ENCODE assay signal across 27 cellular contexts in genomic region chr1:182385885-182386853, GRCh38. TPM values are rescaled to one million over a fixed set of nuclear protein-coding genes. Genes with fewer than 3 reads are reported as not detected.
DNase-seq lines count a peak whose midpoint lies in the region; ATAC-seq and TF ChIP-seq lines count a peak whose summit lies in the region.
"Had no signal": no experiment of that assay in that cellular context is flagged by ENCODE, and none has a peak within 500 bp of the region (broad histone marks: within the 10 kb centered on the region; RNA-seq: fewer than 3 reads in every experiment).

No MANE protein-coding gene starts in this region.

- CTCF ChIA-PET in SK-N-SH (lab: Yijun Ruan, JAX), result interaction anchor here (1.8 kb wide), 1 partner anchor 11 kb away, joined by 5 read pairs; no protein-coding TSS in a partner anchor

- intact Hi-C loops in lower lobe of right lung (cut with DNase I), result no loop called here

- DNase-seq in coronary artery (ENCODE audit: low spot score) (no peak), lower lobe of right lung (no peak), GM20000 (ENCODE audit: low spot score) (no peak), SK-N-SH (no peak)
- DNase-seq: activated CD4-positive, alpha-beta T cell treated with anti-CD3 and anti-CD28 coated beads for 36 hours; activated naive CD8-positive, alpha-beta T cell treated with anti-CD3 and anti-CD28 coated beads for 36 hours; activated T-cell treated with anti-CD3 and anti-CD28 coated beads, Interleukin-2, amount 50 U/mL, for 48 hours; DMS 273 treated with DMSO at 0.1 percent for 48 hours; GDM1; IMR-90; MM.1S; NCI-H146; NCI-H2171 treated with DMSO at 0.1 percent for 48 hours; NCI-H748 treated with DMSO at 0.1 percent for 48 hours; Right ventricle myocardium superior; stimulated activated CD4-positive, alpha-beta T cell treated with anti-CD3 and anti-CD28 coated beads, Interleukin-4, amount 100 ng/mL, for 1 hour; T-cell had no signal

- no peaks in the 10 kb centered on the region for H3K9me2 ChIP-seq in Loucy (replicated peaks; ENCODE audit: low read depth, low read length)
- H3K9me2 ChIP-seq in SK-N-SH, result no peaks in the 10 kb centered on the region

- H3K79me2 ChIP-seq in Loucy (ENCODE audit: insufficient read depth, low read length) (peaks cover 94% of the 10 kb centered on the region), SK-N-SH (ENCODE audit: insufficient read depth) (peaks cover 41% of the 10 kb centered on the region)

- H3K4me3 ChIP-seq in Loucy (ENCODE audit: low read length, poor library complexity, severe bottlenecking) (peak overlapping the region; percentile 99), coronary artery (peak overlapping the region; percentile 80), lower lobe of right lung (peak overlapping the region; percentile 2), SK-N-SH (ENCODE audit: low read depth in 2 of 2, low read length in 1 of 2) (no peak overlapping the region)

- H3K36me3 ChIP-seq in Loucy (ENCODE audit: insufficient read depth, low read length) (peaks cover 86% of the 10 kb centered on the region), lower lobe of right lung (peaks cover 78% of the 10 kb centered on the region), SK-N-SH (replicated peaks in 1 of 2; ENCODE audit: control insufficient read depth in 1 of 2, insufficient read depth in 2 of 2, low read length in 1 of 2) (peaks cover 49 to 70% of the 10 kb centered on the region in 2 experiments)

- no peak for TF ChIP-seq RAD21 in SK-N-SH (IDR thresholded peaks at IDR 0.05; ENCODE audit: low read length)

- H2AFZ ChIP-seq in Loucy (ENCODE audit: low read length) (no peak overlapping the region), SK-N-SH (ENCODE audit: low read depth) (no peak overlapping the region)

- H3K4me1 ChIP-seq in Loucy (ENCODE audit: insufficient read depth, low read length, poor library complexity, severe bottlenecking) (peaks cover 63% of the 10 kb centered on the region), lower lobe of right lung (peaks cover 39% of the 10 kb centered on the region), SK-N-SH (ENCODE audit: control insufficient read depth in 1 of 2, insufficient read depth in 2 of 2, low read depth in 1 of 2, low read length in 1 of 2) (peaks cover 0 to 7% of the 10 kb centered on the region in 2 experiments; a peak in 1 of 4 replicates)

- H3K4me2 ChIP-seq in Loucy (ENCODE audit: low read depth, low read length, poor library complexity, severe bottlenecking) (peak overlapping the region; percentile 85), SK-N-SH (no peak overlapping the region)

- ATAC-seq in lower lobe of right lung, result no peak
- no peak for ATAC-seq in GM21529 (IDR thresholded peaks at IDR 0.05; ENCODE audit: unreplicated experiment)
- ATAC-seq: activated CD4-positive, alpha-beta T cell treated with anti-CD3 and anti-CD28 coated beads for 36 hours; T-cell had no signal

- H3K27ac ChIP-seq in coronary artery (peak overlapping the region; percentile 18 to 22), lower lobe of right lung (no peak overlapping the region), temporal lobe (ENCODE audit: low read depth, low read length) (peak overlapping the region; percentile 7), SK-N-SH (ENCODE audit: low read depth in 2 of 2, low read length in 1 of 2) (no peak overlapping the region)
- H3K27ac ChIP-seq: epithelial cell of prostate, HL-60 had no signal

- TF ChIP-seq CTCF in Loucy (conservative IDR thresholded peaks at IDR 0.05; ENCODE audit: low read length) (no peak), coronary artery (IDR thresholded peaks at IDR 0.05) (no peak), lower lobe of right lung (IDR thresholded peaks at IDR 0.05) (no peak), GM20000 (IDR thresholded peaks at IDR 0.05; ENCODE audit: extremely low read depth, missing control alignments) (no peak), SK-N-SH (IDR thresholded peaks at IDR 0.05) (no peak)

- H3K9me3 ChIP-seq in Loucy (ENCODE audit: insufficient read depth, low read depth, low read length) (no peaks in the 10 kb centered on the region), lower lobe of right lung (no peaks in the 10 kb centered on the region), SK-N-SH (no peaks in the 10 kb centered on the region)

- H4K20me1 ChIP-seq in Loucy (ENCODE audit: insufficient read depth, low read length, poor library complexity, severe bottlenecking), result peaks cover 98% of the 10 kb centered on the region
- peaks cover 31% of the 10 kb centered on the region for H4K20me1 ChIP-seq in SK-N-SH (ENCODE audit: insufficient read depth)

- WGBS in SK-N-SH (ENCODE audit: low lambda C conversion rate), result 93% methylated on average over 8 of the region's 8 CpGs

- H3K27me3 ChIP-seq in Loucy (ENCODE audit: insufficient read depth, low read length, poor library complexity, severe bottlenecking), result peaks cover 10% of the 10 kb centered on the region
- no peaks in the 10 kb centered on the region for H3K27me3 ChIP-seq in lower lobe of right lung (ENCODE audit: low read depth)
- no peaks in the 10 kb centered on the region for H3K27me3 ChIP-seq in SK-N-SH (ENCODE audit: insufficient read depth)

- POLR2A ChIA-PET in SK-N-SH (lab: Yijun Ruan, JAX), result no interaction called here

- H3K9ac ChIP-seq in Loucy (ENCODE audit: low read depth, low read length, poor library complexity, severe bottlenecking), result peak overlapping the region; percentile 99
- no peak overlapping the region for H3K9ac ChIP-seq in SK-N-SH

- H3F3A ChIP-seq in Loucy (ENCODE audit: low read depth) (peaks cover 11% of the 10 kb centered on the region; the same call in 1 of the 2 replicates), SK-N-SH (replicated peaks; ENCODE audit: insufficient read depth) (peaks cover 11% of the 10 kb centered on the region)

- no peak for TF ChIP-seq EP300 in SK-N-SH (IDR thresholded peaks at IDR 0.05; ENCODE audit: borderline replicate concordance in 1 of 2, low read depth in 1 of 2, low read length in 1 of 2)

TF ChIP-seq in SK-N-SH, 30 proteins besides CTCF, POLR2A, EP300 and RAD21:
- TF ChIP-seq RXRA (IDR thresholded peaks at IDR 0.05; ENCODE audit: borderline replicate concordance, low read depth) (no peak), NRF1 (IDR thresholded peaks at IDR 0.05; ENCODE audit: low read depth, low read length) (no peak), JUND (IDR thresholded peaks at IDR 0.05) (no peak), FOXJ3 (CRISPR knock-in tag; IDR thresholded peaks at IDR 0.05) (no peak), TAF1 (IDR thresholded peaks at IDR 0.05; ENCODE audit: borderline replicate concordance, low read depth, low read length) (no peak), RCOR1 (IDR thresholded peaks at IDR 0.05; ENCODE audit: low read length) (no peak), ELF1 (IDR thresholded peaks at IDR 0.05) (no peak), CHD2 (IDR thresholded peaks at IDR 0.05; ENCODE audit: low read length, partially characterized antibody) (no peak), FOXM1 (IDR thresholded peaks at IDR 0.05; ENCODE audit: low read depth) (no peak)

RNA-seq across cellular contexts. Expression of gene GLUL, which starts 5.4 kb away (rescaled TPM):
- total RNA-seq in lower lobe of right lung, result 1,362 TPM
- total RNA-seq in temporal lobe, result 185 TPM
- polyA plus RNA-seq in SK-N-SH (2012; rRNA removed), result 107 TPM in 2 replicates
- 84.8 and 96.2 TPM in 2 replicates for polyA plus RNA-seq in SK-N-SH (2012; cell fraction: cytosol; rRNA removed)
- 153 and 161 TPM in 2 replicates for polyA plus RNA-seq in SK-N-SH (2012; cell fraction: nucleus; rRNA removed)
- total RNA-seq: OCI-LY7 had no signal

RNA-seq across cellular contexts. Expression of gene TEDDM1, which starts 14.3 kb away (rescaled TPM):
- total RNA-seq in lower lobe of right lung (not detected), temporal lobe (not detected)
- polyA plus RNA-seq in SK-N-SH (2012; rRNA removed), result not detected in 2 replicates
- polyA plus RNA-seq in SK-N-SH (2012; cell fraction: cytosol; rRNA removed), result not detected in 2 replicates
- not detected in 2 replicates for polyA plus RNA-seq in SK-N-SH (2012; cell fraction: nucleus; rRNA removed)
- total RNA-seq: activated CD4-positive, alpha-beta T cell treated with anti-CD3 and anti-CD28 coated beads for 36 hours; activated CD8-positive, alpha-beta memory T cell treated with anti-CD3 and anti-CD28 coated beads for 36 hours; activated naive CD8-positive, alpha-beta T cell treated with anti-CD3 and anti-CD28 coated beads for 36 hours; dermis microvascular lymphatic vessel endothelial cell; frontal cortex; IMR-90; mesothelial cell of epicardium; OCI-LY7; Right ventricle myocardium superior; T-cell had no signal
- polyA plus RNA-seq: IMR-90 had no signal

Comparison
In these comparisons a context has a peak if more than half of its experiments do, and no peak if none do; other contexts are left out.
1. H3K4me3 ChIP-seq: peak in Loucy (single experiment), coronary artery (single experiment) and lower lobe of right lung (single experiment); none in SK-N-SH (0 of 2).
2. H3K27ac ChIP-seq: peak in coronary artery (2 of 2) and temporal lobe (single experiment); none in lower lobe of right lung (single experiment) and SK-N-SH (0 of 2).